Comparison of ENCODE assay signal across 16 cellular contexts in the genomic region with DNA sequence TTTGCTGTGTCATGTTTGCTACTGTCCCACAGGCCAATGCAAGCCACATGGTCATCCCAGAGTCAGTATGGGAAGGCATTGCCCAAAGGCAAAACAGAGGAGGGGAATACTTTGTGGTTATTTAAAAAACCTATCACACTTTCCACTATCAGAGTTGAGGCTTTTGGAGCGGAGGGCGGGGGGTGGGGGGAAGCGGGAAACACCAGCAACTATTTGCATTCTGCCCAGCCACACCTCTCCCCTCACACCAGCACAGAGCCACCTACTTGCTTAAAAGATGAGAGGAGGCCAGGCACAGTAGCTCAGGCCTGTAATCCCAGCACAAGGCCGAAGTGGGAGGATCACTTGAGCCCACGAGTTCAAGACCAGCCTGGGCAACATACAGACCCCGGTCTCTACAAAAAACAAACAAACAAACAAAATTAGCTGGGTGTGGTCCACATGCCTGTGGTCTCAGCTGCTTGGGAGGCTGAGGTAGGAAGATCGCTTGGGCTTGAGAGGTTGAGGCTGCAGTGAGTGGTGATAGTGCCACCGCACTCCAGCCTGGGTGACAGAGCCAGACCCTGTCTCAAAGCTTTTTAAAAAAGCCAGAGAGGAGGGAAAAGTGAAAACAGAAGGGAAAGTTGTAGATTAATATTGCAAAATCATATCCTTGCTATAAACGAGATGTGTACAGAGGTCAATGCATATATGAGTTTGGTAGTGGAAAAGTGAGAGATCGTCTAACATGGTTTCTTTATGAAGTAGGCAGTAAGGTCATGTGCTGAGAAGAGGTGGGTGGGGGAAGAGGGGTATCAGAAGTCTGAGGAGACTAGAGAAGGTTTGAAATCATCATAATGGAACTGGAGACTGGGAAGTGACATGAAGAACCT. TPM values are rescaled to one million over a fixed set of nuclear protein-coding genes. Genes with fewer than 3 reads are reported as not detected.
DNase-seq lines count a peak whose midpoint lies in the region; ATAC-seq, FAIRE-seq and TF ChIP-seq lines count a peak whose summit lies in the region.
"Had no signal": no experiment of that assay in that cellular context is flagged by ENCODE, and none has a peak within 500 bp of the region (broad histone marks: within the 10 kb centered on the region; RNA-seq: fewer than 3 reads in every experiment).

No MANE protein-coding gene starts in this region.

- H3K9me3 ChIP-seq in Caco-2 = no peaks in the 10 kb centered on the region
- no peaks in the 10 kb centered on the region for H3K9me3 ChIP-seq in endodermal cell (ENCODE audit: control insufficient read depth, low read length)
- no peaks in the 10 kb centered on the region for H3K9me3 ChIP-seq in tibial artery
- H3K9me3 ChIP-seq: body of pancreas, suprapubic skin had no signal

- DNase-seq in Caco-2 (no peak), GM18507 (ENCODE audit: extremely low spot score, insufficient read length, low read depth) (no peak), OCI-M1 (lab: John Stamatoyannopoulos, UW) (peak; percentile 50), endodermal cell (no peak), HT-29 (ENCODE audit: low spot score) (no peak), tibial artery (no peak), NCI-H345 treated with DMSO at 0.1 percent for 48 hours (lab: John Stamatoyannopoulos, UW; ENCODE audit: unreplicated experiment) (no peak)
- DNase-seq: body of pancreas, head of caudate nucleus, left cardiac atrium, NCI-H1417, NCI-H345 had no signal

- 79 to 88% methylated on average over 4 to 6 of the region's 10 CpGs for WGBS in endodermal cell (ENCODE audit: insufficient coverage in 1 of 2, insufficient read length in 1 of 2), 2 experiments

- intact Hi-C loops in Caco-2 (cut with micrococcal nuclease; ENCODE audit: unreplicated experiment) = no loop called here
- intact Hi-C loops in tibial artery (cut with DNase I; ENCODE audit: low total_unique reads) = no loop called here

- H3K4me1 ChIP-seq in Caco-2 = peaks cover 4% of the 10 kb centered on the region
- H3K4me1 ChIP-seq in endodermal cell (ENCODE audit: control insufficient read depth, insufficient read depth, low read length) = no peaks in the 10 kb centered on the region
- H3K4me1 ChIP-seq in tibial artery = peaks cover 0 to 16% (median 0%) of the 10 kb centered on the region in 4 donors

- H3K27me3 Mint-ChIP-seq in Caco-2 (ENCODE audit: insufficient read depth, unreplicated experiment) (no peaks in the 10 kb centered on the region), endodermal cell (ENCODE audit: insufficient read depth) (peaks cover 13% of the 10 kb centered on the region)

- H3K27ac Mint-ChIP-seq in Caco-2 (ENCODE audit: unreplicated experiment) = peak overlapping the region; percentile 33
- peak overlapping the region; percentile 64 for H3K27ac Mint-ChIP-seq in endodermal cell

- peak; percentile 86 for FAIRE-seq in GM18507 (lab: Jason Lieb, UNC)
- FAIRE-seq: RCC 7860 had no signal

- H3K9me3 Mint-ChIP-seq in Caco-2 (ENCODE audit: unreplicated experiment) (no peaks in the 10 kb centered on the region), endodermal cell (peaks cover 46% of the 10 kb centered on the region)

- no peaks in the 10 kb centered on the region for H3K36me3 ChIP-seq in Caco-2 (ENCODE audit: control insufficient read depth, insufficient read depth, low read length)
- H3K36me3 ChIP-seq in endodermal cell (ENCODE audit: control insufficient read depth, insufficient read depth, low read length) = no peaks in the 10 kb centered on the region
- H3K36me3 ChIP-seq in tibial artery = no peaks in the 10 kb centered on the region
- H3K36me3 ChIP-seq: suprapubic skin had no signal

- no peak overlapping the region for H3K4me3 ChIP-seq in Caco-2 (ENCODE audit: low read depth, low read length)
- H3K4me3 ChIP-seq in endodermal cell (ENCODE audit: low read length) = no peak overlapping the region
- H3K4me3 ChIP-seq in tibial artery = no peak overlapping the region
- H3K4me3 ChIP-seq: body of pancreas, suprapubic skin had no signal

- H3K9ac ChIP-seq in endodermal cell (ENCODE audit: extremely low read depth, low read length, poor library complexity, severe bottlenecking) = no peak overlapping the region

- H3K36me3 Mint-ChIP-seq in Caco-2 (ENCODE audit: insufficient read depth, unreplicated experiment) = peaks cover 12% of the 10 kb centered on the region
- H3K36me3 Mint-ChIP-seq in endodermal cell (ENCODE audit: low read depth) = no peaks in the 10 kb centered on the region
- H3K36me3 Mint-ChIP-seq: naive B cell had no signal

- CTCF ChIA-PET in Caco-2 (lab: Charles Lee) = no interaction called here

- H3K27ac ChIP-seq in endodermal cell (ENCODE audit: low read depth, low read length) = no peak overlapping the region
- no peak overlapping the region for H3K27ac ChIP-seq in tibial artery
- H3K27ac ChIP-seq: body of pancreas, suprapubic skin had no signal

- ATAC-seq in GM21390 (IDR thresholded peaks at IDR 0.05; ENCODE audit: unreplicated experiment) = no peak
- ATAC-seq: body of pancreas, left cardiac atrium had no signal

- H3K27me3 ChIP-seq in Caco-2 (replicated peaks; ENCODE audit: control insufficient read depth, insufficient read depth, low read length) = no peaks in the 10 kb centered on the region
- H3K27me3 ChIP-seq in endodermal cell (ENCODE audit: control insufficient read depth, insufficient read depth, low read length, poor library complexity, severe bottlenecking) = peaks cover 9% of the 10 kb centered on the region
- no peaks in the 10 kb centered on the region for H3K27me3 ChIP-seq in tibial artery
- H3K27me3 ChIP-seq: body of pancreas, suprapubic skin had no signal

- POLR2A ChIA-PET in Caco-2 (lab: Charles Lee) = no interaction called here

- BruUV-seq in Caco-2 (replicated peaks; lab: Mats Ljungman, UMichigan) = no TSS peak

- peak overlapping the region; percentile 16 for H3K4me3 Mint-ChIP-seq in Caco-2 (ENCODE audit: unreplicated experiment)
- H3K4me3 Mint-ChIP-seq in endodermal cell = no peak overlapping the region

- H3K4me1 Mint-ChIP-seq in Caco-2 (ENCODE audit: low read depth, unreplicated experiment) (peaks cover 8% of the 10 kb centered on the region), endodermal cell (peaks cover 17% of the 10 kb centered on the region)

- TF ChIP-seq CTCF in Caco-2 (IDR thresholded peaks at IDR 0.05; ENCODE audit: insufficient read depth in 1 of 2, low read depth in 1 of 2, low read length in 1 of 2, severe bottlenecking in 1 of 2, unreplicated experiment in 1 of 2) = no peak
- no peak for TF ChIP-seq CTCF in endodermal cell (conservative IDR thresholded peaks at IDR 0.05)
- no peak for TF ChIP-seq CTCF in tibial artery (IDR thresholded peaks at IDR 0.05)

RNA-seq across cellular contexts. Expression of a gene that starts 1.9 kb away (rescaled TPM):
- total RNA-seq in Caco-2 (2022) (1.5 and 2.4 TPM in 2 replicates), endodermal cell (1 to 10 TPM; 1.6 to 4.2 TPM)
- 1.7 TPM for polyA plus RNA-seq in endodermal cell (2013, experiment 1 of 2)
- polyA plus RNA-seq in endodermal cell (2013, experiment 2 of 2) = 2.2 TPM
- 0.89 and 2.3 TPM in 2 replicates for total RNA-seq in HT-29 (2014; rRNA removed; shearing (Covaris generic))

RNA-seq across cellular contexts. Expression of a gene that starts 26.4 kb away (rescaled TPM):
- 3.7 and 4.6 TPM in 2 replicates for total RNA-seq in Caco-2 (2022)
- 1 to 10 TPM; 4.4 to 4.6 TPM for total RNA-seq in endodermal cell
- 3.4 TPM for polyA plus RNA-seq in endodermal cell (2013, experiment 1 of 2)
- polyA plus RNA-seq in endodermal cell (2013, experiment 2 of 2) = 3.5 TPM
- 2.6 and 4.0 TPM in 2 replicates for total RNA-seq in HT-29 (2014; rRNA removed; shearing (Covaris generic))
